ENCODE assay signal across 28 cellular contexts in the genomic region with DNA sequence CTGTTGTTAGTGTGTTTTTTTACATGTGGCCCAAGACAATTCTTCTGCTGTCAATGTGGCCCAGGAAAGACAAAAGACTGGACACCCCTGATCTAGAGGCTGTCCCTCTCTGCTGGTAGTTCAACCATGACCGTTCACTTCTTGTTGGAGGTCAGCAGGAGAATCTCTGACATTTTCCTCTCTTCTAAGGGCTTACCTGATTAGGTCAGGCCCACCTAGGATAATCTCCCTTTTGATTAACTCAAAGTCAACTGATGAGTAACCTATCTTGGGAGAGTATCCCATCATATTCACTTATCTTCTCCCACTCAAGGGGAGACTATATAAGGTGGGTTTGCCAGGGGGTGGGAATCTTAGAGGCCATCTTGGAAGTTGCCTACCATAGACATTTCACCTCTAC.
"Had no signal": no experiment of that assay in that cellular context is flagged by ENCODE, and none has a peak within 500 bp of the region (broad histone marks: within the 10 kb centered on the region; RNA-seq: fewer than 3 reads in every experiment).

No MANE protein-coding gene starts in this region.

- FAIRE-seq: colon, endometrium, endothelial cell of umbilical vein, frontal cortex had no signal

- H3K27ac ChIP-seq: colonic mucosa, coronary artery, dorsolateral prefrontal cortex, epithelial cell of prostate, esophagus muscularis mucosa, esophagus squamous epithelium, foreskin keratinocyte, gastrocnemius medialis, gastroesophageal sphincter, heart left ventricle, heart right ventricle, hepatocyte had no signal

- H3K27me3 ChIP-seq: colonic mucosa, dorsolateral prefrontal cortex, esophagus muscularis mucosa, esophagus squamous epithelium, foreskin keratinocyte, gastrocnemius medialis, gastroesophageal sphincter, heart left ventricle, heart right ventricle, hepatocyte had no signal

- H3K4me1 ChIP-seq: colonic mucosa, esophagus muscularis mucosa, esophagus squamous epithelium, foreskin keratinocyte, gastrocnemius medialis, gastroesophageal sphincter, heart left ventricle, heart right ventricle had no signal

- H2AFZ ChIP-seq: hepatocyte had no signal

- ATAC-seq: effector memory CD8-positive, alpha-beta T cell; esophagus mucosa; foreskin keratinocyte; gastrocnemius medialis; gastroesophageal sphincter; heart left ventricle; heart right ventricle had no signal

- H3K9me3 ChIP-seq: colonic mucosa, esophagus squamous epithelium, gastrocnemius medialis had no signal

- H3K4me3 ChIP-seq: colonic mucosa, coronary artery, dorsolateral prefrontal cortex, esophagus muscularis mucosa, esophagus squamous epithelium, gastrocnemius medialis, gastroesophageal sphincter, heart left ventricle, heart right ventricle, hepatocyte had no signal

- DNase-seq: colonic mucosa; cortex of kidney; dermis blood vessel endothelial cell; dorsolateral prefrontal cortex; effector CD4-positive, alpha-beta T cell; effector CD8-positive, alpha-beta T cell; effector memory CD4-positive, alpha-beta T cell; effector memory CD8-positive, alpha-beta T cell; erythroblast; esophagus squamous epithelium; foreskin fibroblast; foreskin keratinocyte; foreskin melanocyte; gastrocnemius medialis; glutamatergic neuron; head of caudate nucleus; heart left ventricle; heart right ventricle had no signal

- H3K4me2 ChIP-seq: hepatocyte had no signal

- H3K79me2 ChIP-seq: hepatocyte had no signal

- H3K36me3 ChIP-seq: colonic mucosa, esophagus muscularis mucosa, esophagus squamous epithelium, gastrocnemius medialis, gastroesophageal sphincter, heart left ventricle, heart right ventricle had no signal
